In the genomic region with DNA sequence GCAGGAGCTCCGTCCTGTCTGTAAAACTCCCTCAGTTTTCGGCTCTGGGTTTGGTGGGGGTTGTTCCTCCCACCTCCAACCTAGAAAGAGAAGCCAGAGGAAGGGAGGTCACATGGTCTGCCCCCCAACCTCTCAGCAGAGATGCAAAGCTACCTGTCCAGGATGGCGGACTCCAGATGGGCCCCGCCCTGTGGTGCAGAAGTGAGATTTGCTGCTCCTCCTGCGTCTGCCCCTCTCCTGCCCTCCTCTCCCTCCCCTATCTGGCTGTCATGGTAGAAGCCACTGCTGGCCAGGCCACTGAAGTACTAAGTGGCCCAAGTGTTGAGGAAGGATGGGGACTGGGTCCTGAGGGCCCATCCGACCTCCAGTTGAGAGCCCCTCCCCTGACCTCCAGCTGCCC, we compare ENCODE assay signal across 10 cellular contexts. TPM values are rescaled to one million over a fixed set of nuclear protein-coding genes. Genes with fewer than 3 reads are reported as not detected.
A peak's percentile ranks its signal among the peaks of the same experiment; 100 is the strongest.
DNase-seq lines count a peak whose midpoint lies in the region; ATAC-seq and TF ChIP-seq lines count a peak whose summit lies in the region.
"Had no signal": no experiment of that assay in that cellular context is flagged by ENCODE, and none has a peak within 500 bp of the region (broad histone marks: within the 10 kb centered on the region; RNA-seq: fewer than 3 reads in every experiment).

No MANE protein-coding gene starts in this region.

- H3K4me1 ChIP-seq in PC-9 (replicated peaks; ENCODE audit: insufficient read depth) (peaks cover 70% of the 10 kb centered on the region), duodenal mucosa (ENCODE audit: control insufficient read depth in 1 of 2, insufficient read depth in 2 of 2, low read length in 2 of 2) (peaks cover 62 to 68% of the 10 kb centered on the region in 2 donors), mucosa of stomach (ENCODE audit: control insufficient read depth, insufficient read depth, low read length) (peaks cover 77% of the 10 kb centered on the region), thoracic aorta (ENCODE audit: control insufficient read depth in 1 of 2, low read depth in 2 of 2) (peaks cover 33 to 86% of the 10 kb centered on the region in 2 donors)

- no peaks in the 10 kb centered on the region for H3K9me2 ChIP-seq in PC-9 (ENCODE audit: insufficient read depth)

- H3K27ac ChIP-seq in PC-9 = peak overlapping the region; percentile 86; the same call in 1 of the 2 replicates
- H3K27ac ChIP-seq in duodenal mucosa (ENCODE audit: low read depth, low read length) = peak overlapping the region; percentile 69
- H3K27ac ChIP-seq in thoracic aorta = peak overlapping the region; percentile 98

- H3K36me3 ChIP-seq in PC-9 (ENCODE audit: low read depth) = no peaks in the 10 kb centered on the region
- no peaks in the 10 kb centered on the region for H3K36me3 ChIP-seq in duodenal mucosa (ENCODE audit: control insufficient read depth in 1 of 2, insufficient read depth in 2 of 2, low read length in 2 of 2)
- H3K36me3 ChIP-seq in mucosa of stomach (ENCODE audit: control insufficient read depth, insufficient read depth, low read length) = no peaks in the 10 kb centered on the region
- H3K36me3 ChIP-seq in thoracic aorta = no peaks in the 10 kb centered on the region

- no TSS peak for BruUV-seq in PC-9 (replicated peaks; lab: Mats Ljungman, UMichigan)

- no peaks in the 10 kb centered on the region for H3K27me3 ChIP-seq in PC-9 (ENCODE audit: insufficient read depth, low read depth)
- no peaks in the 10 kb centered on the region for H3K27me3 ChIP-seq in duodenal mucosa (ENCODE audit: control insufficient read depth in 1 of 2, insufficient read depth in 2 of 2, low read length in 2 of 2)
- no peaks in the 10 kb centered on the region for H3K27me3 ChIP-seq in mucosa of stomach (ENCODE audit: control insufficient read depth, insufficient read depth, low read length)
- H3K27me3 ChIP-seq in thoracic aorta (replicated peaks; ENCODE audit: insufficient read depth) = no peaks in the 10 kb centered on the region

- peaks cover 15% of the 10 kb centered on the region for H3K79me2 ChIP-seq in PC-9 (ENCODE audit: low read depth)

- H2AFZ ChIP-seq in PC-9 = no peak overlapping the region

- DNase-seq in PC-9 = no peak
- DNase-seq in thoracic aorta (ENCODE audit: low spot score) = no peak
- no peak for DNase-seq in activated T-cell treated with anti-CD3 and anti-CD28 coated beads, Interleukin-2, amount 50 U/mL, for 48 hours
- DNase-seq: activated effector memory CD4-positive, alpha-beta T cell treated with Interleukin-2 at 50 U/mL for 16 hours had no signal

- H3K9ac ChIP-seq in duodenal mucosa (ENCODE audit: low read depth in 1 of 2, low read length in 2 of 2) = peak overlapping the region; percentile 79 to 91
- peak overlapping the region; percentile 93 for H3K9ac ChIP-seq in mucosa of stomach (ENCODE audit: low read length)

- ATAC-seq in thoracic aorta (ENCODE audit: insufficient number of reproducible peaks, low FRiP score, low read depth) = no peak
- ATAC-seq in HG02571 (IDR thresholded peaks at IDR 0.05; ENCODE audit: unreplicated experiment) = no peak
- ATAC-seq in HG03571 (IDR thresholded peaks at IDR 0.05; ENCODE audit: unreplicated experiment) = no peak
- ATAC-seq in HG03432 (IDR thresholded peaks at IDR 0.05; ENCODE audit: unreplicated experiment) = no peak

- TF ChIP-seq CTCF in PC-9 (conservative IDR thresholded peaks at IDR 0.05) (no peak), thoracic aorta (IDR thresholded peaks at IDR 0.05) (no peak)

- POLR2A ChIA-PET in PC-9 (lab: Charles Lee; ENCODE audit: unreplicated experiment) = interaction anchor here (0.6 to 1.6 kb wide), 2 partner anchors 31 to 50 kb away, joined by 4 to 6 read pairs; partner anchors contain the start of gene GNAI2

- H3K4me3 ChIP-seq in PC-9 = no peak overlapping the region
- peak overlapping the region; percentile 62 to 67 for H3K4me3 ChIP-seq in duodenal mucosa (ENCODE audit: low read depth in 1 of 2, low read length in 2 of 2)
- H3K4me3 ChIP-seq in mucosa of stomach (ENCODE audit: low read length) = peak overlapping the region; percentile 66
- H3K4me3 ChIP-seq in thoracic aorta = peak overlapping the region; percentile 71

- CTCF ChIA-PET in PC-9 (lab: Charles Lee) = no interaction called here

- H3F3A ChIP-seq in PC-9 (ENCODE audit: insufficient read depth, low read depth) = peaks cover 41% of the 10 kb centered on the region

- no peaks in the 10 kb centered on the region for H3K9me3 ChIP-seq in PC-9 (ENCODE audit: insufficient read depth, low read depth)
- no peaks in the 10 kb centered on the region for H3K9me3 ChIP-seq in duodenal mucosa (ENCODE audit: control insufficient read depth in 1 of 2, low read length in 2 of 2)
- H3K9me3 ChIP-seq in mucosa of stomach (ENCODE audit: control insufficient read depth, low read length) = no peaks in the 10 kb centered on the region
- no peaks in the 10 kb centered on the region for H3K9me3 ChIP-seq in thoracic aorta

- no peaks in the 10 kb centered on the region for H4K20me1 ChIP-seq in PC-9 (ENCODE audit: insufficient read depth)

- intact Hi-C loops in PC-9 (cut with micrococcal nuclease; ENCODE audit: unreplicated experiment) = loop anchor here (5.0 kb wide), 1 partner anchor 70 kb away; no protein-coding TSS in a partner anchor

- H3K4me2 ChIP-seq in PC-9 = 0 out of 2 replicates have a peak overlapping the region, but pooled peaks have one; percentile 59

RNA-seq across cellular contexts. Expression of gene SEMA3B, which starts 2.1 kb away (rescaled TPM):
- 52.4 and 92.6 TPM in 2 replicates for total RNA-seq in PC-9 (2021)
- 10 to 100 TPM; 53.6 to 57.2 TPM for total RNA-seq in thoracic aorta

RNA-seq across cellular contexts. Expression of gene LSMEM2, which starts 12.1 kb away (rescaled TPM):
- total RNA-seq in PC-9 (2021) (0.35 and 0.55 TPM in 2 replicates), thoracic aorta (not detected)
- total RNA-seq: endothelial cell of umbilical vein had no signal

RNA-seq across cellular contexts. Expression of gene IFRD2, which starts 25.4 kb away (rescaled TPM):
- total RNA-seq in PC-9 (2021) (93.1 and 118 TPM in 2 replicates), thoracic aorta (100 to 1,000 TPM in 1 of 2 donors, 10 to 100 TPM in 1; 43.3 to 118 TPM)

RNA-seq across cellular contexts. Expression of gene GNAI2, which starts 30.8 kb away (rescaled TPM):
- total RNA-seq in PC-9 (2021) = 156 and 201 TPM in 2 replicates
- total RNA-seq in thoracic aorta = 100 to 1,000 TPM; 183 to 337 TPM

RNA-seq across cellular contexts. Expression of gene HYAL3, which starts 32.4 kb away (rescaled TPM):
- 10.2 and 12.2 TPM in 2 replicates for total RNA-seq in PC-9 (2021)
- 1 to 10 TPM in 1 of 2 donors, under 1 TPM in 1; 0.35 to 1.4 TPM for total RNA-seq in thoracic aorta
